26 cellular contexts compared by ENCODE assay signal in the genomic region with DNA sequence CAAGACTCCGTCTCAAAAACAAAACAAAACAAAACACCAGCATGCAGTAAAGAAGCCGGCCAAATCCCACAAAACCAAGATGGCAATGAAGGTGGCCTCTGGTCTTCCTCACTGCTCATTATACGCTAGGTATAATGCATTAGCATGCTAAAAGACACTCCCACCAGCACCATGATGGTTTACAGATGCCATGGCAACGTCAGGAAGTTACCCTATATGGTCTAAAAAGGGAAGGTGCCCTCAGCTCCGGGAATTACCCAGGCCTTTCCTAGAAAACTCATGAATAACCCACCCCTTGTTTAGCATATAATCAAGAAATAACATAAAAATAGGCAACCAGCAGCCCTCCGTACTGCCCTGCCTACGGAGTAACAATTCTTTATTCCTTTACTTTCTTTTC.
"Had no signal": no experiment of that assay in that cellular context is flagged by ENCODE, and none has a peak within 500 bp of the region (broad histone marks: within the 10 kb centered on the region; RNA-seq: fewer than 3 reads in every experiment).

No MANE protein-coding gene starts in this region.

- ATAC-seq: left cardiac atrium; left lobe of liver; lower lobe of right lung; natural killer cell; right cardiac atrium; sciatic nerve; stimulated activated effector memory CD8-positive, alpha-beta T cell treated with anti-CD3 and anti-CD28 coated beads, Interleukin-12 subunit alpha, Interleukin-12 subunit beta, amount 100 ng/mL, for 72 hours had no signal

- H3K4me1 ChIP-seq: neural progenitor cell, parathyroid adenoma had no signal

- H2AFZ ChIP-seq: hepatocyte, neural progenitor cell, parathyroid adenoma had no signal

- H3K79me2 ChIP-seq: hepatocyte, parathyroid adenoma had no signal

- H3K27me3 ChIP-seq: suprapubic skin, tibial artery, uterus had no signal

- H3K36me3 ChIP-seq: lower lobe of right lung, neural progenitor cell, neutrophil, spleen, suprapubic skin, thoracic aorta, tibial artery, uterus had no signal

- DNase-seq: kidney glomerular epithelial cell; left cardiac atrium; mammary epithelial cell; mesenchymal stem cell; naive B cell; natural killer cell; nephron progenitor cell; occipital lobe; right cardiac atrium; stimulated activated CD4-positive, alpha-beta T cell treated with anti-CD3 and anti-CD28 coated beads, Interleukin-4, amount 100 ng/mL, for 24 hours; stimulated activated naive CD4-positive, alpha-beta T cell; tibial artery; uterus had no signal

- H3K4me2 ChIP-seq: hepatocyte, neural progenitor cell had no signal

- FAIRE-seq: keratinocyte had no signal

- H3K9me3 ChIP-seq: lower lobe of right lung, neutrophil, spleen, suprapubic skin, thoracic aorta, tibial artery, uterus had no signal

- H3K27ac ChIP-seq: hepatocyte, lower lobe of right lung, neural progenitor cell, neutrophil, parathyroid adenoma, skin epidermis, spleen, suprapubic skin, thoracic aorta, tibial artery, uterus had no signal

- H3K4me3 ChIP-seq: hepatocyte, lower lobe of right lung, neural progenitor cell, skin epidermis, spleen, suprapubic skin, thoracic aorta, tibial artery, uterus had no signal

- H3K9ac ChIP-seq: neural progenitor cell, parathyroid adenoma had no signal
